23 cellular contexts compared by ENCODE assay signal in genomic region chr1:243293941-243294722, GRCh38. TPM values are rescaled to one million over a fixed set of nuclear protein-coding genes. Genes with fewer than 3 reads are reported as not detected.
DNase-seq lines count a peak whose midpoint lies in the region; ATAC-seq, FAIRE-seq and TF ChIP-seq lines count a peak whose summit lies in the region.
"Had no signal": no experiment of that assay in that cellular context is flagged by ENCODE, and none has a peak within 500 bp of the region (broad histone marks: within the 10 kb centered on the region; RNA-seq: fewer than 3 reads in every experiment).

No MANE protein-coding gene starts in this region.

- CTCF ChIA-PET in MCF 10A (lab: Yijun Ruan, JAX): interaction anchor here (0.5 to 1.7 kb wide), 11 partner anchors 8 to 1297 kb away, joined by 3 to 7 read pairs (median 3); partner anchors contain the start of gene SDCCAG8

- H3K4me1 Mint-ChIP-seq in MCF 10A (ENCODE audit: insufficient read depth, unreplicated experiment): peaks cover 28% of the 10 kb centered on the region
- H3K4me1 Mint-ChIP-seq in stimulated activated memory B cell treated with anti-CD40 and anti-IgM and Interleukin-4, amounts not matched to agents 10 μg/mL and 1 μg/mL and 100 μg/mL, for 72 hours: no peaks in the 10 kb centered on the region

- peaks cover 8% of the 10 kb centered on the region for H3K9me3 Mint-ChIP-seq in MCF 10A (ENCODE audit: unreplicated experiment)
- peaks cover 18% of the 10 kb centered on the region for H3K9me3 Mint-ChIP-seq in stimulated activated memory B cell treated with anti-CD40 and anti-IgM and Interleukin-4, amounts not matched to agents 10 μg/mL and 1 μg/mL and 100 μg/mL, for 72 hours

- H3K4me3 Mint-ChIP-seq in MCF 10A (ENCODE audit: unreplicated experiment): peak overlapping the region; percentile 2
- no peak overlapping the region for H3K4me3 Mint-ChIP-seq in stimulated activated memory B cell treated with anti-CD40 and anti-IgM and Interleukin-4, amounts not matched to agents 10 μg/mL and 1 μg/mL and 100 μg/mL, for 72 hours
- H3K4me3 Mint-ChIP-seq: effector memory CD8-positive, alpha-beta T cell had no signal

- no peaks in the 10 kb centered on the region for H3K4me1 ChIP-seq in breast epithelium
- H3K4me1 ChIP-seq: uterus had no signal

- H3K36me3 ChIP-seq in breast epithelium: no peaks in the 10 kb centered on the region
- H3K36me3 ChIP-seq: uterus had no signal

- H3K9me3 ChIP-seq in breast epithelium: no peaks in the 10 kb centered on the region

- peak overlapping the region; percentile 96 for H3K27ac Mint-ChIP-seq in MCF 10A (ENCODE audit: low read depth, unreplicated experiment)
- H3K27ac Mint-ChIP-seq in stimulated activated memory B cell treated with anti-CD40 and anti-IgM and Interleukin-4, amounts not matched to agents 10 μg/mL and 1 μg/mL and 100 μg/mL, for 72 hours: peak overlapping the region; percentile 17

- no peak overlapping the region for H3K27ac ChIP-seq in breast epithelium
- H3K27ac ChIP-seq: uterus had no signal

- H3K36me3 Mint-ChIP-seq in MCF 10A (ENCODE audit: insufficient read depth, unreplicated experiment): peaks cover 48% of the 10 kb centered on the region
- H3K36me3 Mint-ChIP-seq in stimulated activated memory B cell treated with anti-CD40 and anti-IgM and Interleukin-4, amounts not matched to agents 10 μg/mL and 1 μg/mL and 100 μg/mL, for 72 hours: peaks cover 87% of the 10 kb centered on the region

- no peaks in the 10 kb centered on the region for H3K27me3 Mint-ChIP-seq in MCF 10A (ENCODE audit: insufficient read depth, unreplicated experiment)
- no peaks in the 10 kb centered on the region for H3K27me3 Mint-ChIP-seq in stimulated activated memory B cell treated with anti-CD40 and anti-IgM and Interleukin-4, amounts not matched to agents 10 μg/mL and 1 μg/mL and 100 μg/mL, for 72 hours
- H3K27me3 Mint-ChIP-seq: effector memory CD8-positive, alpha-beta T cell had no signal

- peak; percentile 23 for ATAC-seq in esophagus mucosa
- ATAC-seq in stimulated activated memory B cell treated with anti-CD40 and anti-IgM and Interleukin-4, amounts not matched to agents 10 μg/mL and 1 μg/mL and 100 μg/mL, for 72 hours: no peak
- ATAC-seq in GM19035 (IDR thresholded peaks at IDR 0.05; ENCODE audit: unreplicated experiment): no peak
- ATAC-seq in GM19452 (IDR thresholded peaks at IDR 0.05; ENCODE audit: unreplicated experiment): no peak
- ATAC-seq: effector memory CD8-positive, alpha-beta T cell; left cardiac atrium had no signal

- H3K4me3 ChIP-seq in breast epithelium: no peak overlapping the region
- H3K4me3 ChIP-seq: uterus had no signal

- no peak for TF ChIP-seq POLR2A in breast epithelium (IDR thresholded peaks at IDR 0.05)

- H3K27me3 ChIP-seq in breast epithelium: no peaks in the 10 kb centered on the region
- H3K27me3 ChIP-seq: uterus had no signal

- intact Hi-C loops in MCF 10A (cut with micrococcal nuclease) (loop anchor here (1.0 kb wide), 1 partner anchor 39 kb away; the partner anchor contains the start of gene CEP170), breast epithelium (cut with DNase I; ENCODE audit: low total_unique reads) (no loop called here)

- DNase-seq in MCF 10A (ENCODE audit: unreplicated experiment) (no peak), breast epithelium (ENCODE audit: low spot score in 2 of 2) (no peak), amniotic epithelial cell (ENCODE audit: low read depth) (peak; percentile 32), HTR-8/SVneo (ENCODE audit: insufficient read length, low spot score) (no peak)
- DNase-seq: C1 segment of cervical spinal cord; central memory CD4-positive, alpha-beta T cell; DMS153; effector memory CD8-positive, alpha-beta T cell; hypothalamus; KG1; left cardiac atrium; NCI-H1092 treated with DMSO at 0.1 percent for 48 hours; NCI-H2081 treated with DMSO at 0.1 percent for 48 hours; NK-92 treated with Interleukin-12 subunit alpha and Interleukin-12 subunit beta, amount 100 ng/mL, for 24 hours; small intestine; stimulated activated CD4-positive, alpha-beta T cell treated with anti-CD3 and anti-CD28 coated beads, Interleukin-4, amount 100 ng/mL, for 1 hour; substantia nigra; T1000; uterus had no signal

- POLR2A ChIA-PET in MCF 10A (lab: Yijun Ruan, JAX): interaction anchor here (0.6 to 5.6 kb wide), 14 partner anchors 8 to 1127 kb away, joined by 3 to 68 read pairs (median 4); partner anchors contain the start of genes CEP170 and SDCCAG8

- BruUV-seq in MCF 10A (replicated peaks; lab: Mats Ljungman, UMichigan): TSS peak; percentile 90

- FAIRE-seq in HTR-8/SVneo (lab: Jason Lieb, UNC): no peak
- FAIRE-seq: small intestine had no signal

- TF ChIP-seq CTCF in MCF 10A (IDR thresholded peaks at IDR 0.05; ENCODE audit: unreplicated experiment) (no peak), breast epithelium (IDR thresholded peaks at IDR 0.05) (no peak)

RNA-seq across cellular contexts. Expression of gene SDCCAG8, which starts 38.3 kb away (rescaled TPM):
- total RNA-seq in MCF 10A (2022) (81.1 and 128 TPM in 2 replicates), breast epithelium (10 to 100 TPM; 48.6 to 73.0 (median 62.3) TPM), esophagus mucosa (30.1 TPM)

RNA-seq across cellular contexts. Expression of gene CEP170, which starts 39.1 kb away (rescaled TPM):
- 148 and 182 TPM in 2 replicates for total RNA-seq in MCF 10A (2022)
- total RNA-seq in breast epithelium: 10 to 100 TPM; 37.4 to 54.2 (median 47.4) TPM
- 15.4 TPM for total RNA-seq in esophagus mucosa
